Comparison of ENCODE assay signal across 15 cellular contexts in genomic region chr1:95793893-95794292, GRCh38.
DNase-seq lines count a peak whose midpoint lies in the region; ATAC-seq, FAIRE-seq and TF ChIP-seq lines count a peak whose summit lies in the region.
"Had no signal": no experiment of that assay in that cellular context is flagged by ENCODE, and none has a peak within 500 bp of the region (broad histone marks: within the 10 kb centered on the region; RNA-seq: fewer than 3 reads in every experiment).

No MANE protein-coding gene starts in this region.

- H3K9me3 ChIP-seq in H1 (ENCODE audit: insufficient read depth in 2 of 2, low read depth in 1 of 2, low read length in 1 of 2), result peaks cover 5 to 11% of the 10 kb centered on the region in 2 experiments
- H3K9me3 ChIP-seq: SJCRH30, transverse colon had no signal

- H3K14ac ChIP-seq in H1 (ENCODE audit: insufficient read length), result no peak overlapping the region

- H4K20me1 ChIP-seq in H1 (replicated peaks in 1 of 2; ENCODE audit: control insufficient read depth in 1 of 2, insufficient read depth in 2 of 2, low read length in 2 of 2), result no peaks in the 10 kb centered on the region

- no peak overlapping the region for H2BK120ac ChIP-seq in H1 (replicated peaks; ENCODE audit: low read depth, low read length)

- peak; percentile 95 for FAIRE-seq in H1 (lab: Jason Lieb, UNC)
- FAIRE-seq: astrocyte, small intestine had no signal

- CTCF ChIA-PET in H1 (lab: Charles Lee; ENCODE audit: partially characterized antibody), result interaction anchor here (0.6 to 1.0 kb wide), 4 partner anchors 95 to 366 kb away, joined by 3 read pairs; no protein-coding TSS in a partner anchor

- TF ChIP-seq CTCF in H1 (IDR thresholded peaks at IDR 0.05; ENCODE audit: control extremely low read depth in 1 of 3, insufficient read depth in 1 of 3, low read depth in 1 of 3, low read length in 3 of 3) (peak in 2 of 3 experiments; percentile 40 to 80; a peak in 3 of 4 replicates), progenitor cell of endocrine pancreas (IDR thresholded peaks at IDR 0.05; ENCODE audit: unreplicated experiment) (peak; percentile 35)

- H3K4ac ChIP-seq in H1 (replicated peaks; ENCODE audit: insufficient read length, low read depth, low read length), result no peak overlapping the region

- H3K23ac ChIP-seq in H1 (ENCODE audit: insufficient read length), result no peak overlapping the region

- no peak overlapping the region for H3K4me3 ChIP-seq in H1 (ENCODE audit: extremely low read depth in 1 of 4, insufficient read depth in 2 of 4, low read depth in 3 of 4, low read length in 4 of 4)
- H3K4me3 ChIP-seq: SJCRH30, transverse colon had no signal

- no peak for TF ChIP-seq POLR2A in H1 (IDR thresholded peaks at IDR 0.05; ENCODE audit: control extremely low read depth in 1 of 2, low read depth in 2 of 2, low read length in 2 of 2)

- H2BK12ac ChIP-seq in H1 (ENCODE audit: low read depth, low read length), result no peak overlapping the region

- no peak for ATAC-seq in GM18868 (IDR thresholded peaks at IDR 0.05; ENCODE audit: unreplicated experiment)
- ATAC-seq: natural killer cell treated with Interleukin-12 subunit alpha and Interleukin-12 subunit beta and Interleukin-15 and Interleukin-18, amount 100 ng/mL, for 72 hours had no signal

- no peak for TF ChIP-seq EP300 in H1 (IDR thresholded peaks at IDR 0.05; ENCODE audit: borderline replicate concordance in 1 of 2, low read depth in 2 of 2, low read length in 2 of 2)

- H3K27ac Mint-ChIP-seq in progenitor cell of endocrine pancreas, result no peak overlapping the region
- H3K27ac Mint-ChIP-seq: activated T-cell treated with anti-CD3 and anti-CD28 coated beads, Interleukin-2, amount 50 U/mL, for 24 hours; natural killer cell treated with Interleukin-12 subunit alpha and Interleukin-12 subunit beta and Interleukin-15 and Interleukin-18, amount 100 ng/mL, for 72 hours had no signal

- no peaks in the 10 kb centered on the region; a peak in 1 of 7 replicates for H3K4me1 ChIP-seq in H1 (replicated peaks in 1 of 4; ENCODE audit: control insufficient read depth in 3 of 4, insufficient read depth in 4 of 4, low read length in 3 of 4)
- H3K4me1 ChIP-seq: SJCRH30, transverse colon had no signal

- H3K4me3 Mint-ChIP-seq in progenitor cell of endocrine pancreas (ENCODE audit: low read depth), result no peak overlapping the region
- H3K4me3 Mint-ChIP-seq: activated T-cell treated with anti-CD3 and anti-CD28 coated beads, Interleukin-2, amount 50 U/mL, for 24 hours; natural killer cell treated with Interleukin-12 subunit alpha and Interleukin-12 subunit beta and Interleukin-15 and Interleukin-18, amount 100 ng/mL, for 72 hours had no signal

- H3K4me2 ChIP-seq in H1 (ENCODE audit: insufficient read depth in 1 of 2, low read depth in 2 of 2, low read length in 2 of 2), result peak overlapping the region in 1 of 2 experiments; percentile 25; a peak in 1 of 4 replicates

- H4K91ac ChIP-seq in H1 (replicated peaks; ENCODE audit: insufficient read length, low read length), result no peak overlapping the region

- no peaks in the 10 kb centered on the region for H3K36me3 Mint-ChIP-seq in progenitor cell of endocrine pancreas (ENCODE audit: insufficient read depth)

- H2BK20ac ChIP-seq in H1 (ENCODE audit: low read length), result no peak overlapping the region

- no peak overlapping the region for H4K8ac ChIP-seq in H1 (ENCODE audit: extremely low read depth, insufficient read depth, low read length)

- H3K79me1 ChIP-seq in H1 (ENCODE audit: low read depth, low read length), result no peaks in the 10 kb centered on the region

- H3K9ac ChIP-seq in H1 (replicated peaks in 1 of 4; ENCODE audit: extremely low read depth in 1 of 4, low read depth in 3 of 4, low read length in 3 of 4), result no peak overlapping the region

- peaks cover 12% of the 10 kb centered on the region for H3K9me3 Mint-ChIP-seq in progenitor cell of endocrine pancreas (ENCODE audit: low read depth)

- no peak overlapping the region for H3K27ac ChIP-seq in H1 (ENCODE audit: low read depth, low read length)
- H3K27ac ChIP-seq: SJCRH30, transverse colon had no signal

- H3K36me3 ChIP-seq in H1 (ENCODE audit: control insufficient read depth in 2 of 4, insufficient read depth in 4 of 4, low read length in 3 of 4), result peaks cover 0 to 6% (median 0%) of the 10 kb centered on the region in 4 experiments; a peak in 2 of 8 replicates
- H3K36me3 ChIP-seq: SJCRH30, transverse colon had no signal

- peak overlapping the region; percentile 83; the same call in 1 of the 2 replicates for H2BK15ac ChIP-seq in H1 (ENCODE audit: low read length)

- no peaks in the 10 kb centered on the region for H3K27me3 Mint-ChIP-seq in progenitor cell of endocrine pancreas
- H3K27me3 Mint-ChIP-seq: activated T-cell treated with anti-CD3 and anti-CD28 coated beads, Interleukin-2, amount 50 U/mL, for 24 hours; natural killer cell treated with Interleukin-12 subunit alpha and Interleukin-12 subunit beta and Interleukin-15 and Interleukin-18, amount 100 ng/mL, for 72 hours had no signal

- peak overlapping the region; percentile 8; the same call in 1 of the 2 replicates for H2AFZ ChIP-seq in H1 (ENCODE audit: low read length)

- H3K79me2 ChIP-seq in H1 (ENCODE audit: control insufficient read depth in 1 of 2, insufficient read depth in 2 of 2, low read length in 2 of 2), result no peaks in the 10 kb centered on the region

- H3K4me1 Mint-ChIP-seq in progenitor cell of endocrine pancreas (ENCODE audit: low read depth), result no peaks in the 10 kb centered on the region

- H3K18ac ChIP-seq in H1 (ENCODE audit: extremely low read depth, low read length), result no peak overlapping the region

- H3K23me2 ChIP-seq in H1 (ENCODE audit: low read depth, low read length), result peaks cover 1% of the 10 kb centered on the region; the same call in 1 of the 2 replicates

- WGBS in H1 (ENCODE audit: extremely low coverage in 1 of 2, insufficient coverage in 1 of 2, insufficient read length in 1 of 2, insufficient replicate concordance in 2 of 2, low coverage in 1 of 2, low lambda C conversion rate in 2 of 2, missing lambda C conversion rate in 1 of 2), 2 experiments, result 57% methylated on average over 5 of the region's 5 CpGs; no CpG with 5 or more reads in 1 of the 2 experiments

- no peak overlapping the region for H3K56ac ChIP-seq in H1 (replicated peaks; ENCODE audit: insufficient read length, low read depth, low read length)

- DNase-seq in NCI-H82 (lab: John Stamatoyannopoulos, UW) (peak; percentile 43), NCI-H82 treated with DMSO at 0.1 percent for 48 hours (lab: John Stamatoyannopoulos, UW; ENCODE audit: unreplicated experiment) (no peak), NCI-H187 treated with DMSO at 0.1 percent for 48 hours (lab: John Stamatoyannopoulos, UW) (peak; percentile 12), H1 (ENCODE audit: low read depth in 1 of 2, low spot score in 2 of 2) (peak; percentile 34 to 50), progenitor cell of endocrine pancreas (ENCODE audit: low spot score, unreplicated experiment) (no peak), medulla oblongata (ENCODE audit: extremely low spot score) (no peak), HK-2 (ENCODE audit: unreplicated experiment) (no peak)
- DNase-seq: activated T-cell treated with anti-CD3 and anti-CD28 coated beads, Interleukin-2, amount 50 U/mL, for 24 hours; NCI-H1105 treated with DMSO at 0.1 percent for 48 hours; small intestine; transverse colon had no signal

- TF ChIP-seq RAD21 in H1 (IDR thresholded peaks at IDR 0.05 in 1 of 2, conservative IDR thresholded peaks at IDR 0.05 in 1 of 2; ENCODE audit: low read depth in 2 of 2, low read length in 2 of 2), result peak; percentile 77 to 81

- no peak overlapping the region for H4K5ac ChIP-seq in H1 (ENCODE audit: insufficient read length, low read depth, low read length)

- H2BK5ac ChIP-seq in H1 (ENCODE audit: low read depth, low read length), result no peak overlapping the region

- no peaks in the 10 kb centered on the region for H3K27me3 ChIP-seq in H1 (replicated peaks in 1 of 4; ENCODE audit: control insufficient read depth in 3 of 4, extremely low read depth in 1 of 4, insufficient read depth in 3 of 4, low read length in 3 of 4)
- H3K27me3 ChIP-seq: SJCRH30, transverse colon had no signal

- H2AK5ac ChIP-seq in H1 (ENCODE audit: low read depth, low read length), result no peak overlapping the region

- POLR2A ChIA-PET in H1 (lab: Charles Lee; ENCODE audit: partially characterized antibody), result no interaction called here

TF ChIP-seq in H1, 55 proteins besides CTCF, POLR2A, EP300 and RAD21:
- TF ChIP-seq, protein P1, sequence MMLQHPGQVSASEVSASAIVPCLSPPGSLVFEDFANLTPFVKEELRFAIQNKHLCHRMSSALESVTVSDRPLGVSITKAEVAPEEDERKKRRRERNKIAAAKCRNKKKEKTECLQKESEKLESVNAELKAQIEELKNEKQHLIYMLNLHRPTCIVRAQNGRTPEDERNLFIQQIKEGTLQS (IDR thresholded peaks at IDR 0.05; ENCODE audit: insufficient read depth, low read depth, low read length), result no peak
- TF ChIP-seq POU5F1 (IDR thresholded peaks at IDR 0.05; ENCODE audit: low read depth, low read length), result 0 out of 2 replicates have a peak, but pooled peaks have one; percentile 24
- TF ChIP-seq, protein P2, sequence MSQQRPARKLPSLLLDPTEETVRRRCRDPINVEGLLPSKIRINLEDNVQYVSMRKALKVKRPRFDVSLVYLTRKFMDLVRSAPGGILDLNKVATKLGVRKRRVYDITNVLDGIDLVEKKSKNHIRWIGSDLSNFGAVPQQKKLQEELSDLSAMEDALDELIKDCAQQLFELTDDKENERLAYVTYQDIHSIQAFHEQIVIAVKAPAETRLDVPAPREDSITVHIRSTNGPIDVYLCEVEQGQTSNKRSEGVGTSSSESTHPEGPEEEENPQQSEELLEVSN (IDR thresholded peaks at IDR 0.05), result no peak

Comparison
In these comparisons a context has a peak if more than half of its experiments do, and no peak if none do; other contexts are left out.
1. DNase-seq: peak in NCI-H82 (single experiment), NCI-H187 treated with DMSO at 0.1 percent for 48 hours (single experiment) and H1 (2 of 2); none in NCI-H82 treated with DMSO at 0.1 percent for 48 hours (single experiment), progenitor cell of endocrine pancreas (single experiment), medulla oblongata (single experiment) and HK-2 (single experiment).